ENCODE assay signal across 8 cellular contexts in genomic region chr13:46211521-46212351, GRCh38. TPM values are rescaled to one million over a fixed set of nuclear protein-coding genes. Genes with fewer than 3 reads are reported as not detected.
DNase-seq lines count a peak whose midpoint lies in the region; ATAC-seq and TF ChIP-seq lines count a peak whose summit lies in the region.

A gene with protein sequence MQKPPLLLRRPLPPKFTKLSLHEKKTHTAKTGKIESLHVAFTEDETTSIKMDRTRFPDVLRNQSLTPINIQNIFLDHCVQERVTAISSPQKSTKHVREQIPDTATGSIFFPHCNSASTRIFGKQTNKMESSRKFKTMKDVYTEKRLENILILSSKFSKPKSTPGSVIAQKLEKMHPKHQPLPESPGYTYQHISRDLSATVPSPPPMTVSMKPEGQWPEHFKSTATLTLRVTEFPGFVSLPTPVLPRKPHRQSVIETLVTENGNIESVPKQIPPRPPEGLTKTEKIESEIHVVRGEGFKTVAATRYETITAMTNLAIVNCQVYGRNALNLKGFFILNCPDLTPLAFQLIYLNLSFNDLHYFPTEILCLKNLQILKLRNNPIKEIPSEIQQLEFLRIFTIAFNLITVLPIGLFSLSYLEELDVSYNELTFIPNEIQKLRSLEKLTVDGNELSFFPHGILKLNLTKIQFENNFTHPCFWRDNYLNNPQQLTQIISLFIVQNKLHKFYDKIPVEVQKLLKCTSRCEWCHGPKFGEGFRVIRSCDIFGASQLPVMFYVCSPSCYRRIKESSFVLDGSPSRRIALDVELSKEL (plus strand): TSS chr13:46211928. CDS start chr13:46213035, 1,107 bp downstream.

- H3K9me3 ChIP-seq in heart right ventricle (peaks cover 0 to 9% (median 0%) of the 10 kb centered on the region in 11 donors), upper lobe of right lung (no peaks in the 10 kb centered on the region)

- peak within 1 kb of the TSS; percentile 87 for H3K27ac Mint-ChIP-seq in activated naive CD8-positive, alpha-beta T cell treated with anti-CD3 and anti-CD28 coated beads for 36 hours

- TF ChIP-seq CTCF in heart right ventricle (IDR thresholded peaks at IDR 0.05) (no peak), upper lobe of right lung (IDR thresholded peaks at IDR 0.05) (no peak)

- H3K36me3 Mint-ChIP-seq in activated naive CD8-positive, alpha-beta T cell treated with anti-CD3 and anti-CD28 coated beads for 36 hours = no peaks in the 10 kb centered on the region

- H3K4me1 ChIP-seq in heart right ventricle = peaks cover 0 to 21% (median 5%) of the 10 kb centered on the region in 9 donors
- no peaks in the 10 kb centered on the region for H3K4me1 ChIP-seq in upper lobe of right lung

- H3K4me3 ChIP-seq in heart right ventricle = peak within 1 kb of the TSS; percentile 21 to 65 (median 48)
- peak within 1 kb of the TSS; percentile 51 for H3K4me3 ChIP-seq in upper lobe of right lung

- H3K27ac ChIP-seq in heart right ventricle (peak within 1 kb of the TSS in 2 of 10 donors; percentile 41 to 73), upper lobe of right lung (peak within 1 kb of the TSS; percentile 51)

- H3K36me3 ChIP-seq in heart right ventricle (no peaks in the 10 kb centered on the region), upper lobe of right lung (no peaks in the 10 kb centered on the region)

- H3K27me3 Mint-ChIP-seq in activated naive CD8-positive, alpha-beta T cell treated with anti-CD3 and anti-CD28 coated beads for 36 hours = no peaks in the 10 kb centered on the region

- H3K4me3 Mint-ChIP-seq in activated naive CD8-positive, alpha-beta T cell treated with anti-CD3 and anti-CD28 coated beads for 36 hours = peak within 1 kb of the TSS; percentile 88

- DNase-seq in DMS79 (lab: John Stamatoyannopoulos, UW) (peak; percentile 38), HuH-7.5 (ENCODE audit: low spot score) (peak; percentile 56), SKM-1 treated with dmso at 0.1 percent for 144 hours (lab: John Stamatoyannopoulos, UW; ENCODE audit: unreplicated experiment) (peak; percentile 80), heart right ventricle (peak; percentile 71 to 84), posterior cingulate gyrus (peak; percentile 59 to 98 (median 82)), upper lobe of right lung (peak; percentile 91)
- peak; percentile 90 for DNase-seq in activated naive CD8-positive, alpha-beta T cell treated with anti-CD3 and anti-CD28 coated beads for 36 hours

- 2 to 3% methylated on average over 48 to 53 of the region's 53 CpGs for WGBS in heart right ventricle, 2 donors

- intact Hi-C loops in heart right ventricle (cut with DNase I) = no loop called here
- intact Hi-C loops in posterior cingulate gyrus (cut with DNase I) = no loop called here
- intact Hi-C loops in upper lobe of right lung (cut with DNase I) = no loop called here

- H3K27me3 ChIP-seq in heart right ventricle = peaks cover 0 to 33% (median 26%) of the 10 kb centered on the region in 7 donors
- no peaks in the 10 kb centered on the region for H3K27me3 ChIP-seq in upper lobe of right lung

- ATAC-seq in GM21526 (IDR thresholded peaks at IDR 0.05; ENCODE audit: low FRiP score, unreplicated experiment) (peak; percentile 91), heart right ventricle (peak; percentile 89 to 100 (median 96)), upper lobe of right lung (peak; percentile 100)

- H3K9me3 Mint-ChIP-seq in activated naive CD8-positive, alpha-beta T cell treated with anti-CD3 and anti-CD28 coated beads for 36 hours = peaks cover 2% of the 10 kb centered on the region

- peaks cover 29% of the 10 kb centered on the region for H3K4me1 Mint-ChIP-seq in activated naive CD8-positive, alpha-beta T cell treated with anti-CD3 and anti-CD28 coated beads for 36 hours

RNA-seq across cellular contexts. Expression of the gene that starts here (rescaled TPM):
- under 1 TPM; 0.14 to 0.56 TPM for total RNA-seq in activated naive CD8-positive, alpha-beta T cell treated with anti-CD3 and anti-CD28 coated beads for 36 hours
- total RNA-seq in heart right ventricle (under 1 TPM in 1 of 10 donors, not detected in 9; 0.12 TPM), upper lobe of right lung (0.29 TPM)
- under 1 TPM in 1 of 2 donors, not detected in 1; 0.15 TPM for polyA plus RNA-seq in heart right ventricle

Comparison
In these comparisons a context has a peak if more than half of its experiments do, and no peak if none do; other contexts are left out.
1. Peak in DNase-seq in activated naive CD8-positive, alpha-beta T cell treated with anti-CD3 and anti-CD28 coated beads for 36 hours; RNA of the gene not detected or under 1 TPM.
2. Peak in DNase-seq, ATAC-seq and H3K4me3 ChIP-seq in heart right ventricle; RNA of the gene not detected or under 1 TPM.
3. Peak in DNase-seq, ATAC-seq, H3K4me3 ChIP-seq and H3K27ac ChIP-seq in upper lobe of right lung; RNA of the gene not detected or under 1 TPM.
4. DNase-seq: peak in every context shown above with its lines; median percentile 91 in upper lobe of right lung; 90 in activated naive CD8-positive, alpha-beta T cell treated with anti-CD3 and anti-CD28 coated beads for 36 hours; 82 in posterior cingulate gyrus; 80 in SKM-1 treated with dmso at 0.1 percent for 144 hours; 78 in heart right ventricle; 56 in HuH-7.5; 38 in DMS79.